In genomic region chr7:99290148-99290547, GRCh38 we compare ENCODE assay signal across 5 cellular contexts. TPM values are rescaled to one million over a fixed set of nuclear protein-coding genes. Genes with fewer than 3 reads are reported as not detected.
"Had no signal": no experiment of that assay in that cellular context is flagged by ENCODE, and none has a peak within 500 bp of the region (broad histone marks: within the 10 kb centered on the region; RNA-seq: fewer than 3 reads in every experiment).

No MANE protein-coding gene starts in this region.

RNA-seq across cellular contexts. Expression of gene MYH16, which starts 17.5 kb away (rescaled TPM):
- total RNA-seq: GM23248, GM23338, H1, H7, H9 had no signal
- polyA plus RNA-seq: GM23248, GM23338, H1 had no signal
